In the genomic region with DNA sequence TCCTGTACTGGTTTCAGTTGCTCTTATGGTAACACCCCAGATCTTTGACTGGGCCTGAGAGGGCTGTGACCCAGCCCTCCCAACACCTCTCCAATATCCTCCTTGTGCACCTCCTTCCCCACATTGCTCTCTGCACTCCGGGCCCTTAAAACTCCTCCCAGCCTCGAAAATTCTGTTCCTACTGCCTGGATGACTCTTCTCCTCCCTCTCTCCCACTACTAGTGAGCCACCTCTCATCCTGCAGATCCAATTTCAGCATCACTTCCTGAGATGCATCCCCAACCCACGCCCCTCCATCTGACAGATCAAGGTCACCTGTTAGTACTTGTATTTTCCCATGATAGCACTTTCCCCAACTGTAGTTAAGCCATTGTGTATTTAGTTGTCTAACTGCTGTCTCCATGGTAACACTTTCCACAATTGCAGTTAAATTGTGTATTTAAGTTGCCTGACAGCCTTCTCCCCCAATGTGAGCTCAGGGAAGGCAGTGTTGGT, we compare ENCODE assay signal across 11 cellular contexts. TPM values are rescaled to one million over a fixed set of nuclear protein-coding genes. Genes with fewer than 3 reads are reported as not detected.
A peak's percentile ranks its signal among the peaks of the same experiment; 100 is the strongest.
DNase-seq lines count a peak whose midpoint lies in the region; ATAC-seq and TF ChIP-seq lines count a peak whose summit lies in the region.
"Had no signal": no experiment of that assay in that cellular context is flagged by ENCODE, and none has a peak within 500 bp of the region (broad histone marks: within the 10 kb centered on the region; RNA-seq: fewer than 3 reads in every experiment).

No MANE protein-coding gene starts in this region.

- H3K9me2 ChIP-seq in PC-3 (replicated peaks; ENCODE audit: low read length): no peaks in the 10 kb centered on the region

- no peak overlapping the region for H4K5ac ChIP-seq in H9 (ENCODE audit: insufficient read length, low read depth, low read length)

- no peak overlapping the region for H3K23ac ChIP-seq in H9 (ENCODE audit: insufficient read length, low read depth, low read length)

- H3K36me3 ChIP-seq in breast epithelium (no peaks in the 10 kb centered on the region), PC-3 (ENCODE audit: low read depth, low read length) (no peaks in the 10 kb centered on the region), gastroesophageal sphincter (no peaks in the 10 kb centered on the region)

- H3K9me3 ChIP-seq in breast epithelium (no peaks in the 10 kb centered on the region), PC-3 (ENCODE audit: low read length) (no peaks in the 10 kb centered on the region), gastroesophageal sphincter (no peaks in the 10 kb centered on the region), H9 (ENCODE audit: control insufficient read depth, low read depth, low read length) (no peaks in the 10 kb centered on the region)

- H2BK5ac ChIP-seq in H9 (ENCODE audit: insufficient read length, low read length): no peak overlapping the region

- CTCF ChIA-PET in MCF 10A (lab: Yijun Ruan, JAX) (interaction anchor here (0.5 to 1.6 kb wide), 3 partner anchors 17 to 256 kb away, joined by 3 to 5 read pairs (median 3); no protein-coding TSS in a partner anchor), PC-3 (lab: Charles Lee) (interaction anchor here (0.7 kb wide), 1 partner anchor 79 kb away, joined by 4 read pairs; no protein-coding TSS in a partner anchor)

- TF ChIP-seq EP300 in gastroesophageal sphincter (IDR thresholded peaks at IDR 0.05): no peak

- H3K4me3 Mint-ChIP-seq in MCF 10A (ENCODE audit: unreplicated experiment) (no peak overlapping the region), H9 (no peak overlapping the region; a peak in 1 of 5 replicates)
- H3K4me3 Mint-ChIP-seq: memory B cell had no signal

- no peak overlapping the region for H3K4ac ChIP-seq in H9 (ENCODE audit: low read depth, low read length)

- H2AK5ac ChIP-seq in H9 (ENCODE audit: insufficient read length, low read length): no peak overlapping the region

- H4K91ac ChIP-seq in H9 (ENCODE audit: insufficient read length, low read depth, low read length): no peak overlapping the region

- peak overlapping the region; percentile 53 for H3K27ac Mint-ChIP-seq in MCF 10A (ENCODE audit: low read depth, unreplicated experiment)
- no peak overlapping the region for H3K27ac Mint-ChIP-seq in H9
- H3K27ac Mint-ChIP-seq: activated naive CD4-positive, alpha-beta T cell treated with anti-CD3 and anti-CD28 coated beads, Interleukin-2, amount 50 U/mL, for 72 hours; memory B cell had no signal

- no peak overlapping the region for H3T11ph ChIP-seq in H9 (ENCODE audit: low read length)

- H3K27me3 Mint-ChIP-seq in MCF 10A (ENCODE audit: insufficient read depth, unreplicated experiment): no peaks in the 10 kb centered on the region
- H3K27me3 Mint-ChIP-seq in H9 (ENCODE audit: low read depth): peaks cover 6% of the 10 kb centered on the region; the same call in 1 of the 2 replicates

- H3K79me2 ChIP-seq in PC-3 (ENCODE audit: low read length): no peaks in the 10 kb centered on the region
- no peaks in the 10 kb centered on the region for H3K79me2 ChIP-seq in H9 (ENCODE audit: insufficient read depth, low read length)

- no peaks in the 10 kb centered on the region for H3K23me2 ChIP-seq in H9 (ENCODE audit: insufficient read length, low read depth, low read length, poor library complexity, severe bottlenecking)

- TF ChIP-seq POLR2A in breast epithelium (IDR thresholded peaks at IDR 0.05): no peak
- TF ChIP-seq POLR2A in gastroesophageal sphincter (IDR thresholded peaks at IDR 0.05): no peak

- WGBS in gastroesophageal sphincter (ENCODE audit: low coverage in 1 of 2), 2 donors: 18 to 30% methylated on average over 3 of the region's 3 CpGs
- WGBS in H9 (ENCODE audit: extremely low coverage, insufficient read length, low lambda C conversion rate): no CpG with 5 or more reads among the region's 3 CpGs

- ATAC-seq in PC-3 (peak; percentile 49), gastroesophageal sphincter (no peak), GM18861 (IDR thresholded peaks at IDR 0.05; ENCODE audit: unreplicated experiment) (no peak), GM21447 (IDR thresholded peaks at IDR 0.05; ENCODE audit: unreplicated experiment) (no peak)
- ATAC-seq: activated naive CD4-positive, alpha-beta T cell treated with anti-CD3 and anti-CD28 coated beads, Interleukin-2, amount 50 U/mL, for 72 hours had no signal

- H3K79me1 ChIP-seq in H9 (ENCODE audit: insufficient read depth, low read depth, low read length, poor library complexity, severe bottlenecking): no peaks in the 10 kb centered on the region

- H3F3A ChIP-seq in PC-3 (ENCODE audit: low read length, unreplicated experiment): no peaks in the 10 kb centered on the region

- no TSS peak for BruUV-seq in MCF 10A (replicated peaks; lab: Mats Ljungman, UMichigan)
- BruUV-seq in PC-3 (replicated peaks; lab: Mats Ljungman, UMichigan): no TSS peak

- no peaks in the 10 kb centered on the region for H3K27me3 ChIP-seq in breast epithelium
- H3K27me3 ChIP-seq in PC-3 (ENCODE audit: low read length): no peaks in the 10 kb centered on the region
- H3K27me3 ChIP-seq in gastroesophageal sphincter: no peaks in the 10 kb centered on the region
- no peaks in the 10 kb centered on the region for H3K27me3 ChIP-seq in H9 (ENCODE audit: insufficient read depth, low read length)

- 0 out of 2 replicates have a peak overlapping the region, but pooled peaks have one; percentile 4 for H3K4me2 ChIP-seq in PC-3 (ENCODE audit: low read length)
- no peak overlapping the region for H3K4me2 ChIP-seq in H9 (ENCODE audit: insufficient read depth, insufficient read length, low read length)

- no peak overlapping the region for H3K9ac ChIP-seq in PC-3 (ENCODE audit: low read length)
- no peak overlapping the region for H3K9ac ChIP-seq in H9 (ENCODE audit: extremely low read depth, insufficient read length, low read length)

- no peaks in the 10 kb centered on the region for H4K20me1 ChIP-seq in PC-3 (ENCODE audit: low read length)
- H4K20me1 ChIP-seq in H9 (ENCODE audit: control insufficient read depth, insufficient read depth, insufficient read length): no peaks in the 10 kb centered on the region

- H2AFZ ChIP-seq in PC-3 (ENCODE audit: low read length) (no peak overlapping the region), H9 (ENCODE audit: low read length) (no peak overlapping the region)

- H3K36me3 Mint-ChIP-seq in MCF 10A (ENCODE audit: insufficient read depth, unreplicated experiment) (no peaks in the 10 kb centered on the region), H9 (ENCODE audit: insufficient read depth in 1 of 3, low read depth in 3 of 3) (no peaks in the 10 kb centered on the region)
- H3K36me3 Mint-ChIP-seq: activated naive CD4-positive, alpha-beta T cell treated with anti-CD3 and anti-CD28 coated beads, Interleukin-2, amount 50 U/mL, for 72 hours had no signal

- no peak overlapping the region for H3K14ac ChIP-seq in H9 (ENCODE audit: insufficient read depth, low read length)

- H3K4me3 ChIP-seq in breast epithelium (no peak overlapping the region), PC-3 (ENCODE audit: low read length) (no peak overlapping the region), gastroesophageal sphincter (no peak overlapping the region)

- H2BK12ac ChIP-seq in H9 (ENCODE audit: insufficient read length, low read depth, low read length): no peak overlapping the region

- H3K4me1 Mint-ChIP-seq in MCF 10A (ENCODE audit: insufficient read depth, unreplicated experiment): peaks cover 29% of the 10 kb centered on the region
- peaks cover 3 to 4% of the 10 kb centered on the region in 2 experiments; a peak in 3 of 4 replicates for H3K4me1 Mint-ChIP-seq in H9
- H3K4me1 Mint-ChIP-seq: memory B cell had no signal

- H2BK15ac ChIP-seq in H9 (ENCODE audit: low read depth, low read length): no peak overlapping the region

- no peak overlapping the region for H2BK20ac ChIP-seq in H9 (ENCODE audit: low read depth, low read length, poor library complexity, severe bottlenecking)

- DNase-seq in MCF 10A (ENCODE audit: unreplicated experiment) (no peak), breast epithelium (ENCODE audit: low spot score in 2 of 2) (no peak), PC-3 (peak; percentile 47), activated T-cell treated with anti-CD3 and anti-CD28 coated beads for 4 hours (no peak), H9 (no peak)
- DNase-seq: NCI-H446 had no signal

- H3K56ac ChIP-seq in H9 (ENCODE audit: insufficient read length, low read depth, low read length): no peak overlapping the region

- intact Hi-C loops in MCF 10A (cut with micrococcal nuclease) (no loop called here), breast epithelium (cut with DNase I; ENCODE audit: low total_unique reads) (no loop called here), PC-3 (cut with micrococcal nuclease) (no loop called here)

- POLR2A ChIA-PET in MCF 10A (lab: Yijun Ruan, JAX) (interaction anchor here (2.0 kb wide), 1 partner anchor 12 kb away, joined by 6 read pairs; a partner anchor contains a TSS), PC-3 (lab: Charles Lee; ENCODE audit: unreplicated experiment) (interaction anchor here (0.6 to 1.0 kb wide), 2 partner anchors 12 to 113 kb away, joined by 3 to 9 read pairs; a partner anchor contains a TSS)

- H3K9me3 Mint-ChIP-seq in MCF 10A (ENCODE audit: unreplicated experiment) (no peaks in the 10 kb centered on the region), H9 (no peaks in the 10 kb centered on the region)
- H3K9me3 Mint-ChIP-seq: activated naive CD4-positive, alpha-beta T cell treated with anti-CD3 and anti-CD28 coated beads, Interleukin-2, amount 50 U/mL, for 72 hours; memory B cell had no signal

- H3K18ac ChIP-seq in H9 (ENCODE audit: insufficient read length, low read depth, low read length): no peak overlapping the region

- no peak overlapping the region for H4K8ac ChIP-seq in H9 (replicated peaks; ENCODE audit: insufficient read length, low read depth, low read length)

- H3K27ac ChIP-seq in breast epithelium (peak overlapping the region in 1 of 2 donors; percentile 54), PC-3 (ENCODE audit: low read length) (no peak overlapping the region), gastroesophageal sphincter (peak overlapping the region; percentile 92 to 99 (median 96)), H9 (ENCODE audit: insufficient read length, low read depth, low read length) (no peak overlapping the region)

- no peak for TF ChIP-seq CTCF in MCF 10A (IDR thresholded peaks at IDR 0.05; ENCODE audit: unreplicated experiment)
- no peak for TF ChIP-seq CTCF in breast epithelium (IDR thresholded peaks at IDR 0.05)
- no peak for TF ChIP-seq CTCF in PC-3 (conservative IDR thresholded peaks at IDR 0.05; ENCODE audit: low read depth, low read length)
- TF ChIP-seq CTCF in gastroesophageal sphincter (IDR thresholded peaks at IDR 0.05): no peak
- no peak for TF ChIP-seq CTCF in H9 (conservative IDR thresholded peaks at IDR 0.05)

- H3K4me1 ChIP-seq in breast epithelium: no peaks in the 10 kb centered on the region
- H3K4me1 ChIP-seq in PC-3 (ENCODE audit: insufficient read depth, low read length): peaks cover 41% of the 10 kb centered on the region
- H3K4me1 ChIP-seq in gastroesophageal sphincter: peaks cover 23 to 93% (median 38%) of the 10 kb centered on the region in 3 donors
- H3K4me1 ChIP-seq in H9 (ENCODE audit: insufficient read depth, low read length): no peaks in the 10 kb centered on the region

- H2BK120ac ChIP-seq in H9 (ENCODE audit: low read depth, low read length, poor library complexity, severe bottlenecking): no peak overlapping the region

RNA-seq across cellular contexts. Expression of a gene that starts 11.5 kb away (rescaled TPM):
- 15.1 and 18.3 TPM in 2 replicates for total RNA-seq in MCF 10A (2022)
- 10 to 100 TPM in 2 of 3 donors, 1 to 10 TPM in 1; 3.8 to 19.9 (median 12.5) TPM for total RNA-seq in breast epithelium
- total RNA-seq in PC-3 (2014; rRNA removed): 14.9 and 15.7 TPM in 2 replicates
- total RNA-seq in gastroesophageal sphincter: 100 to 1,000 TPM in 3 of 4 donors, 10 to 100 TPM in 1; 64.5 to 185 (median 131) TPM
- total RNA-seq in H9 (2021): 13.3 and 13.6 TPM in 2 replicates

Comparison
In these comparisons a context has a peak if more than half of its experiments do, and no peak if none do; other contexts are left out.
1. H3K27ac ChIP-seq: peak in gastroesophageal sphincter (4 of 4); none in PC-3 (single experiment) and H9 (single experiment).